ENCODE assay signal across 8 cellular contexts in genomic region chr10:124462348-124462695, GRCh38. TPM values are rescaled to one million over a fixed set of nuclear protein-coding genes. Genes with fewer than 3 reads are reported as not detected.
A peak's percentile ranks its signal among the peaks of the same experiment; 100 is the strongest.
DNase-seq lines count a peak whose midpoint lies in the region; ATAC-seq and TF ChIP-seq lines count a peak whose summit lies in the region.

No MANE protein-coding gene starts in this region.

- ATAC-seq in SK-N-SH treated with all-trans-retinoic acid at 6 μM for 48 hours (no peak), HG03520 (IDR thresholded peaks at IDR 0.05; ENCODE audit: unreplicated experiment) (no peak), GM19395 (IDR thresholded peaks at IDR 0.05; ENCODE audit: unreplicated experiment) (no peak)
- ATAC-seq in activated naive CD8-positive, alpha-beta T cell treated with anti-CD3 and anti-CD28 coated beads, Interleukin-2, amount 50 U/mL, for 24 hours = no peak

- H3K27ac ChIP-seq in SK-N-SH (ENCODE audit: low read depth in 2 of 2, low read length in 1 of 2) = peak overlapping the region in 1 of 2 experiments; percentile 3; a peak in 1 of 4 replicates
- H3K27ac ChIP-seq in layer of hippocampus (ENCODE audit: low read depth, low read length) = peak overlapping the region; percentile 89
- H3K27ac ChIP-seq in substantia nigra (ENCODE audit: low read depth, low read length, poor library complexity, severe bottlenecking) = peak overlapping the region; percentile 84

- peak overlapping the region; percentile 85 for H3K4me3 Mint-ChIP-seq in activated naive CD8-positive, alpha-beta T cell treated with anti-CD3 and anti-CD28 coated beads, Interleukin-2, amount 50 U/mL, for 24 hours

- H3K4me2 ChIP-seq in SK-N-SH = peak overlapping the region; percentile 71

- peaks cover 27% of the 10 kb centered on the region for H3K4me1 Mint-ChIP-seq in activated naive CD8-positive, alpha-beta T cell treated with anti-CD3 and anti-CD28 coated beads, Interleukin-2, amount 50 U/mL, for 24 hours

- H3K9me2 ChIP-seq in SK-N-SH = no peaks in the 10 kb centered on the region

- no peaks in the 10 kb centered on the region for H3K36me3 ChIP-seq in SK-N-SH (replicated peaks in 1 of 2; ENCODE audit: control insufficient read depth in 1 of 2, insufficient read depth in 2 of 2, low read length in 1 of 2)

- no peak for TF ChIP-seq CTCF in SK-N-SH (IDR thresholded peaks at IDR 0.05)

- no peaks in the 10 kb centered on the region for H3K9me3 Mint-ChIP-seq in activated naive CD8-positive, alpha-beta T cell treated with anti-CD3 and anti-CD28 coated beads, Interleukin-2, amount 50 U/mL, for 24 hours

- no peak for TF ChIP-seq RAD21 in SK-N-SH (IDR thresholded peaks at IDR 0.05; ENCODE audit: low read length)

- TF ChIP-seq EP300 in SK-N-SH (IDR thresholded peaks at IDR 0.05; ENCODE audit: borderline replicate concordance in 1 of 2, low read depth in 1 of 2, low read length in 1 of 2) = no peak

- H3K36me3 Mint-ChIP-seq in activated naive CD8-positive, alpha-beta T cell treated with anti-CD3 and anti-CD28 coated beads, Interleukin-2, amount 50 U/mL, for 24 hours (ENCODE audit: low read depth) = peaks cover 4% of the 10 kb centered on the region

- H3K79me2 ChIP-seq in SK-N-SH (ENCODE audit: insufficient read depth) = peaks cover 4% of the 10 kb centered on the region; the same call in 1 of the 2 replicates

- H3K27ac Mint-ChIP-seq in activated naive CD8-positive, alpha-beta T cell treated with anti-CD3 and anti-CD28 coated beads, Interleukin-2, amount 50 U/mL, for 24 hours = peak overlapping the region; percentile 56

- H3K27me3 ChIP-seq in SK-N-SH (ENCODE audit: insufficient read depth) (no peaks in the 10 kb centered on the region), layer of hippocampus (ENCODE audit: control insufficient read depth, insufficient read depth, low read length) (no peaks in the 10 kb centered on the region)

- H3K9me3 ChIP-seq in SK-N-SH = no peaks in the 10 kb centered on the region

- H4K20me1 ChIP-seq in SK-N-SH (ENCODE audit: insufficient read depth) = no peaks in the 10 kb centered on the region

- H3K9ac ChIP-seq in SK-N-SH = peak overlapping the region; percentile 76; the same call in 1 of the 2 replicates

- peaks cover 10% of the 10 kb centered on the region for H3K27me3 Mint-ChIP-seq in activated naive CD8-positive, alpha-beta T cell treated with anti-CD3 and anti-CD28 coated beads, Interleukin-2, amount 50 U/mL, for 24 hours

- CTCF ChIA-PET in SK-N-SH (lab: Yijun Ruan, JAX) = interaction anchor here (1.4 kb wide), 2 partner anchors 45 to 73 kb away, joined by 4 to 5 read pairs; no protein-coding TSS in a partner anchor

- H3F3A ChIP-seq in SK-N-SH (replicated peaks; ENCODE audit: insufficient read depth) = no peaks in the 10 kb centered on the region

- WGBS in SK-N-SH (ENCODE audit: low lambda C conversion rate) = 87% methylated on average over 6 of the region's 8 CpGs

- no peaks in the 10 kb centered on the region; a peak in 1 of 4 replicates for H3K4me1 ChIP-seq in SK-N-SH (ENCODE audit: control insufficient read depth in 1 of 2, insufficient read depth in 2 of 2, low read depth in 1 of 2, low read length in 1 of 2)

- H3K4me3 ChIP-seq in SK-N-SH (ENCODE audit: low read depth in 2 of 2, low read length in 1 of 2) = peak overlapping the region; percentile 63 to 81

- POLR2A ChIA-PET in SK-N-SH (lab: Yijun Ruan, JAX) = no interaction called here

- peak overlapping the region; percentile 92 for H2AFZ ChIP-seq in SK-N-SH (ENCODE audit: low read depth)

- DNase-seq in SK-N-SH (no peak), substantia nigra (lab: John Stamatoyannopoulos, UW) (no peak), NCI-H1092 (lab: John Stamatoyannopoulos, UW) (no peak)
- no peak for DNase-seq in activated naive CD8-positive, alpha-beta T cell treated with anti-CD3 and anti-CD28 coated beads, Interleukin-2, amount 50 U/mL, for 24 hours

TF ChIP-seq in SK-N-SH, 30 proteins besides CTCF, POLR2A, EP300 and RAD21:
- TF ChIP-seq SIN3A (IDR thresholded peaks at IDR 0.05; ENCODE audit: borderline replicate concordance, low read depth, low read length) (no peak), ZBTB33 (IDR thresholded peaks at IDR 0.05; ENCODE audit: borderline replicate concordance, low read depth) (no peak), JUND (IDR thresholded peaks at IDR 0.05) (no peak), GABPA (IDR thresholded peaks at IDR 0.05; ENCODE audit: low read depth) (no peak), NRF1 (IDR thresholded peaks at IDR 0.05; ENCODE audit: low read depth, low read length) (no peak), TCF12 (IDR thresholded peaks at IDR 0.05) (no peak), SMC3 (IDR thresholded peaks at IDR 0.05; ENCODE audit: low read depth, low read length) (no peak), FOXM1 (IDR thresholded peaks at IDR 0.05; ENCODE audit: low read depth) (no peak), GATA2 (CRISPR knock-in tag; IDR thresholded peaks at IDR 0.05) (no peak), TAF1 (IDR thresholded peaks at IDR 0.05; ENCODE audit: borderline replicate concordance, low read depth, low read length) (no peak)

TF ChIP-seq in SK-N-SH treated with all-trans-retinoic acid at 6 μM for 48 hours, 23 proteins besides CTCF, POLR2A, EP300 and RAD21 (continues in another document):
- no peak for TF ChIP-seq ZNF70 (CRISPR knock-in tag; IDR thresholded peaks at IDR 0.05)
- no peak for TF ChIP-seq SNAI2 (CRISPR knock-in tag; IDR thresholded peaks at IDR 0.05)
- no peak for TF ChIP-seq GLIS3 (CRISPR knock-in tag; IDR thresholded peaks at IDR 0.05)
- no peak for TF ChIP-seq CREB5 (CRISPR knock-in tag; IDR thresholded peaks at IDR 0.05; ENCODE audit: low read depth)
- TF ChIP-seq ARNTL (CRISPR knock-in tag; IDR thresholded peaks at IDR 0.05; ENCODE audit: borderline replicate concordance, low read depth) = no peak
- no peak for TF ChIP-seq OSR1 (CRISPR knock-in tag; IDR thresholded peaks at IDR 0.05)
- no peak for TF ChIP-seq CSRNP3 (CRISPR knock-in tag; IDR thresholded peaks at IDR 0.05)
- TF ChIP-seq ESRRG (CRISPR knock-in tag; IDR thresholded peaks at IDR 0.05) = no peak
- no peak for TF ChIP-seq ZNF565 (CRISPR knock-in tag; conservative IDR thresholded peaks at IDR 0.05; ENCODE audit: low read depth)
- TF ChIP-seq TSHZ2 (CRISPR knock-in tag; IDR thresholded peaks at IDR 0.05) = no peak
- no peak for TF ChIP-seq BACH2 (CRISPR knock-in tag; IDR thresholded peaks at IDR 0.05; ENCODE audit: borderline replicate concordance)
- no peak for TF ChIP-seq PPARA (CRISPR knock-in tag; IDR thresholded peaks at IDR 0.05; ENCODE audit: borderline replicate concordance)
- TF ChIP-seq RARB (CRISPR knock-in tag; IDR thresholded peaks at IDR 0.05) = no peak

RNA-seq across cellular contexts. Expression of gene LHPP, which starts 0.7 kb away (rescaled TPM):
- polyA plus RNA-seq in SK-N-SH (2012; rRNA removed) = 29.8 and 35.3 TPM in 2 replicates
- 20.3 and 23.7 TPM in 2 replicates for polyA plus RNA-seq in SK-N-SH (2012; cell fraction: cytosol; rRNA removed)
- 35.0 and 36.8 TPM in 2 replicates for polyA plus RNA-seq in SK-N-SH (2012; cell fraction: nucleus; rRNA removed)

RNA-seq across cellular contexts. Expression of gene NKX1-2, which starts 12.5 kb away (rescaled TPM):
- not detected in 2 replicates for polyA plus RNA-seq in SK-N-SH (2012; rRNA removed)
- not detected in 2 replicates for polyA plus RNA-seq in SK-N-SH (2012; cell fraction: cytosol; rRNA removed)
- not detected in 2 replicates for polyA plus RNA-seq in SK-N-SH (2012; cell fraction: nucleus; rRNA removed)

RNA-seq across cellular contexts. Expression of gene OAT, which starts 43.6 kb away (rescaled TPM):
- polyA plus RNA-seq in SK-N-SH (2012; rRNA removed) = 65.7 and 97.6 TPM in 2 replicates
- 94.1 and 99.2 TPM in 2 replicates for polyA plus RNA-seq in SK-N-SH (2012; cell fraction: cytosol; rRNA removed)
- 28.6 and 65.4 TPM in 2 replicates for polyA plus RNA-seq in SK-N-SH (2012; cell fraction: nucleus; rRNA removed)
